12 cellular contexts compared by ENCODE assay signal in the genomic region with DNA sequence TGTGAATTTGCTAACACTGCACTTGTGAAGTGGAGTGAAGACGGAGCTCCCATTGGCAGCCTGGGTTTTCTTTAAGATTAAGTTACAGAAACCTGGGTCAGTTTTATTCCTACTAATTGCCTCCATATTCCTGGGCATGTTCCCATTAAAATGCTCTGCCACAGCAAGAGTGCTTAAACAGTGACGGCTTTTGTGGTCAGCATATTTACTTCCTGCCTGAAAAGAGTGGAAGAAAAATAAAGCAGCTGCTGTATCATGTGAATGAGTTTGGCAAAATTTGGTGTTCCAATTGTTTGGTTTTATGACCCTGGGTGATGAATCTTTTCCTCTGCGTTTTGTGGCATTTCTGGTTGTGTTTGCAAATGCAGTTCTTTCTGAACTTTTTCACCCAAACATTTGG.
A peak's percentile ranks its signal among the peaks of the same experiment; 100 is the strongest.
DNase-seq lines count a peak whose midpoint lies in the region; ATAC-seq and TF ChIP-seq lines count a peak whose summit lies in the region.
"Had no signal": no experiment of that assay in that cellular context is flagged by ENCODE, and none has a peak within 500 bp of the region (broad histone marks: within the 10 kb centered on the region; RNA-seq: fewer than 3 reads in every experiment).

No MANE protein-coding gene starts in this region.

- no peak overlapping the region for H2AFZ ChIP-seq in Loucy (ENCODE audit: low read length)

- H3K4me1 ChIP-seq in BLaER1 treated with 17β-estradiol and CSF1 and Interleukin-3, amounts not matched to agents 10 nM and 100 nM, result peaks cover 4 to 20% (median 6%) of the 10 kb centered on the region in 10 experiments; a peak in 16 of 20 replicates
- H3K4me1 ChIP-seq in Loucy (ENCODE audit: insufficient read depth, low read length, poor library complexity, severe bottlenecking), result peaks cover 4% of the 10 kb centered on the region

- TF ChIP-seq CTCF in Loucy (conservative IDR thresholded peaks at IDR 0.05; ENCODE audit: low read length) (no peak), coronary artery (IDR thresholded peaks at IDR 0.05) (no peak), osteocyte (IDR thresholded peaks at IDR 0.05) (no peak), WERI-Rb-1 (IDR thresholded peaks at IDR 0.05; ENCODE audit: low read depth, low read length) (no peak)

- H3K4me3 Mint-ChIP-seq in osteocyte (ENCODE audit: unreplicated experiment), result peak overlapping the region; percentile 23
- H3K4me3 Mint-ChIP-seq: activated CD4-positive, alpha-beta memory T cell treated with anti-CD3 and anti-CD28 coated beads, Interleukin-2, amount 10 ng/mL, durations not matched to agents 7 days and 5 days; activated naive CD4-positive, alpha-beta T cell treated with anti-CD3 and anti-CD28 coated beads, Interleukin-2, amount 10 ng/mL, durations not matched to agents 7 days and 5 days had no signal

- no peaks in the 10 kb centered on the region for H3F3A ChIP-seq in Loucy (ENCODE audit: low read depth)

- no peak overlapping the region; a peak in 1 of 20 replicates for H3K4me3 ChIP-seq in BLaER1 treated with 17β-estradiol and CSF1 and Interleukin-3, amounts not matched to agents 10 nM and 100 nM
- no peak overlapping the region for H3K4me3 ChIP-seq in Loucy (ENCODE audit: low read length, poor library complexity, severe bottlenecking)
- peak overlapping the region; percentile 19 for H3K4me3 ChIP-seq in coronary artery
- no peak overlapping the region for H3K4me3 ChIP-seq in WERI-Rb-1 (ENCODE audit: low read depth, low read length)

- no peaks in the 10 kb centered on the region for H3K9me2 ChIP-seq in Loucy (replicated peaks; ENCODE audit: low read depth, low read length)

- H4K20me1 ChIP-seq in BLaER1 treated with 17β-estradiol and CSF1 and Interleukin-3, amounts not matched to agents 10 nM and 100 nM, result no peaks in the 10 kb centered on the region
- H4K20me1 ChIP-seq in Loucy (ENCODE audit: insufficient read depth, low read length, poor library complexity, severe bottlenecking), result no peaks in the 10 kb centered on the region

- H3K9me3 ChIP-seq in BLaER1 treated with 17β-estradiol and CSF1 and Interleukin-3, amounts not matched to agents 10 nM and 100 nM (replicated peaks in 1 of 11), result peaks cover 0 to 16% (median 0%) of the 10 kb centered on the region in 11 experiments; a peak in 4 of 22 replicates
- H3K9me3 ChIP-seq in Loucy (ENCODE audit: insufficient read depth, low read depth, low read length) (no peaks in the 10 kb centered on the region), WERI-Rb-1 (ENCODE audit: severe bottlenecking) (no peaks in the 10 kb centered on the region)

- peak overlapping the region; percentile 3 to 75 (median 38); a peak in 12 of 22 replicates for H3K4me2 ChIP-seq in BLaER1 treated with 17β-estradiol and CSF1 and Interleukin-3, amounts not matched to agents 10 nM and 100 nM
- H3K4me2 ChIP-seq in Loucy (ENCODE audit: low read depth, low read length, poor library complexity, severe bottlenecking), result peak overlapping the region; percentile 31

- no peaks in the 10 kb centered on the region for H3K36me3 Mint-ChIP-seq in osteocyte (ENCODE audit: unreplicated experiment)
- H3K36me3 Mint-ChIP-seq: activated naive CD4-positive, alpha-beta T cell treated with anti-CD3 and anti-CD28 coated beads, Interleukin-2, amount 10 ng/mL, durations not matched to agents 7 days and 5 days had no signal

- H3K9ac ChIP-seq in BLaER1 treated with 17β-estradiol and CSF1 and Interleukin-3, amounts not matched to agents 10 nM and 100 nM, result no peak overlapping the region
- H3K9ac ChIP-seq in Loucy (ENCODE audit: low read depth, low read length, poor library complexity, severe bottlenecking), result no peak overlapping the region

- peaks cover 32% of the 10 kb centered on the region for H3K4me1 Mint-ChIP-seq in osteocyte (ENCODE audit: unreplicated experiment)
- H3K4me1 Mint-ChIP-seq: activated CD4-positive, alpha-beta memory T cell treated with anti-CD3 and anti-CD28 coated beads, Interleukin-2, amount 10 ng/mL, durations not matched to agents 7 days and 5 days; activated naive CD4-positive, alpha-beta T cell treated with anti-CD3 and anti-CD28 coated beads, Interleukin-2, amount 10 ng/mL, durations not matched to agents 7 days and 5 days had no signal

- no peaks in the 10 kb centered on the region for H3K9me3 Mint-ChIP-seq in osteocyte (ENCODE audit: unreplicated experiment)

- no peaks in the 10 kb centered on the region for H3K27me3 ChIP-seq in BLaER1 treated with 17β-estradiol and CSF1 and Interleukin-3, amounts not matched to agents 10 nM and 100 nM
- H3K27me3 ChIP-seq in Loucy (ENCODE audit: insufficient read depth, low read length, poor library complexity, severe bottlenecking) (no peaks in the 10 kb centered on the region), WERI-Rb-1 (ENCODE audit: insufficient read depth, low read depth, severe bottlenecking) (no peaks in the 10 kb centered on the region)

- H3K27me3 Mint-ChIP-seq in osteocyte (ENCODE audit: unreplicated experiment), result no peaks in the 10 kb centered on the region
- H3K27me3 Mint-ChIP-seq: activated CD4-positive, alpha-beta memory T cell treated with anti-CD3 and anti-CD28 coated beads, Interleukin-2, amount 10 ng/mL, durations not matched to agents 7 days and 5 days; activated naive CD4-positive, alpha-beta T cell treated with anti-CD3 and anti-CD28 coated beads, Interleukin-2, amount 10 ng/mL, durations not matched to agents 7 days and 5 days had no signal

- ATAC-seq in HG03460 (IDR thresholded peaks at IDR 0.05; ENCODE audit: unreplicated experiment), result no peak

- DNase-seq in coronary artery (ENCODE audit: low spot score) (no peak), osteocyte (ENCODE audit: extremely low spot score, unreplicated experiment) (no peak), NCI-H1105 (lab: John Stamatoyannopoulos, UW) (no peak), SIG-M5 treated with dmso at 0.1 percent for 504 hours (lab: John Stamatoyannopoulos, UW; ENCODE audit: unreplicated experiment) (no peak), WERI-Rb-1 (no peak)
- DNase-seq: activated CD4-positive, alpha-beta memory T cell treated with anti-CD3 and anti-CD28 coated beads, Interleukin-2, amount 10 ng/mL, durations not matched to agents 7 days and 5 days; activated naive CD4-positive, alpha-beta T cell treated with anti-CD3 and anti-CD28 coated beads, Interleukin-2, amount 10 ng/mL, durations not matched to agents 7 days and 5 days; COR-L47; SW 1271 had no signal

- peak overlapping the region in 3 of 11 experiments; percentile 7 to 29 (median 9); a peak in 3 of 22 replicates for H3K27ac ChIP-seq in BLaER1 treated with 17β-estradiol and CSF1 and Interleukin-3, amounts not matched to agents 10 nM and 100 nM
- H3K27ac ChIP-seq in coronary artery, result no peak overlapping the region
- H3K27ac ChIP-seq in WERI-Rb-1, result no peak overlapping the region

- H3K27ac Mint-ChIP-seq in osteocyte (ENCODE audit: unreplicated experiment), result peak overlapping the region; percentile 83
- H3K27ac Mint-ChIP-seq: activated CD4-positive, alpha-beta memory T cell treated with anti-CD3 and anti-CD28 coated beads, Interleukin-2, amount 10 ng/mL, durations not matched to agents 7 days and 5 days; activated naive CD4-positive, alpha-beta T cell treated with anti-CD3 and anti-CD28 coated beads, Interleukin-2, amount 10 ng/mL, durations not matched to agents 7 days and 5 days had no signal

- no peaks in the 10 kb centered on the region for H3K36me3 ChIP-seq in BLaER1 treated with 17β-estradiol and CSF1 and Interleukin-3, amounts not matched to agents 10 nM and 100 nM
- H3K36me3 ChIP-seq in Loucy (ENCODE audit: insufficient read depth, low read length) (no peaks in the 10 kb centered on the region), WERI-Rb-1 (no peaks in the 10 kb centered on the region)

- H3K79me2 ChIP-seq in Loucy (ENCODE audit: insufficient read depth, low read length), result no peaks in the 10 kb centered on the region
